Comparison of ENCODE assay signal across 2 cellular contexts in the genomic region with DNA sequence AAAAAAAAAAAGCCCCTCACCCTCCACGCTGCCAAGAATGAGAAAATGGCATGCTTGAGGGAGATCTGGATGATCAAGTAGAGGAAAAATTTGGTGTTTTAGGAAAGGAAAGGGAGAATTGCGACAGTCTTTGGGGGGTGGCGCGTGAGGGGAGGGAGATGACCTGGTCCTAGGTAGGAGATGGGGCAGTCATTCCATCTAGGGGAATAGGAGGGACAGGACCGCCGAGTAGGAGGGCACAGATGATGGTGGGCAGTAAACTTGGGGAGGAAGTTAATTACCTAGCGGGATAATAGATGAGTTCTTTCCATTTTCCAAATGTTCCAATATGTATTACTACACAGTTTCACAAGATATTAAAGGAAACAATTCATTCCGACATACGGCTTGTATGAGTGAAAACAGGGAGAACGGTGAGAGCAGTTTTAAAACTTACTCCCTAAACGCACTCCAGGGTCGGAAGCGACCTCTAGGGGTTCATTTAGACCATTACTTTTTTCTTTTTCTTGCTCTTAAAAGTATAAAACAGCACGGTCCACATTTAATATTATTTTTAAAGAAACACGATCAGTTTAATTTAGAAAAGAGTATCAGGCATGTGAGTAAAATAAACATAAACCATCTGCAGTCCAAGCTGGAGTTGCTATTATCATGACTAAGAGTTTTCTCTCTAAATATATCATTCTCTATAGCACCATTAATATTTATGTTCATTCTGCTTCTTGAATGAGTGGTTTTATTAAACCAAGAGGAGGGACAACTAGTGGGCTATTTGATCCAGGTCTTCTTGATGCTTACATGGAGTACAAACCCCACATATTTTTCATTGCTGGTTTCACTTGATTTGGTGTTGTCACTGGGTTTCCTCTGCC.
TF ChIP-seq lines count a peak whose summit lies in the region.

No MANE protein-coding gene starts in this region.

TF ChIP-seq in endothelial cell of umbilical vein, 7 proteins besides CTCF, POLR2A, EP300 and RAD21:
- no peak for TF ChIP-seq POLR2AphosphoS5 (IDR thresholded peaks at IDR 0.05; ENCODE audit: insufficient read depth, low read depth, low read length)
- no peak for TF ChIP-seq MYC (IDR thresholded peaks at IDR 0.05; ENCODE audit: low read depth, low read length)
- TF ChIP-seq, protein P1, sequence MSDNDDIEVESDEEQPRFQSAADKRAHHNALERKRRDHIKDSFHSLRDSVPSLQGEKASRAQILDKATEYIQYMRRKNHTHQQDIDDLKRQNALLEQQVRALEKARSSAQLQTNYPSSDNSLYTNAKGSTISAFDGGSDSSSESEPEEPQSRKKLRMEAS (IDR thresholded peaks at IDR 0.05; ENCODE audit: insufficient read depth, insufficient read length): no peak
- TF ChIP-seq FOS (IDR thresholded peaks at IDR 0.05; ENCODE audit: borderline replicate concordance, insufficient read depth, low read length): no peak
- TF ChIP-seq JUN (IDR thresholded peaks at IDR 0.05; ENCODE audit: borderline replicate concordance, insufficient read depth, insufficient read length, low read depth): no peak
- no peak for TF ChIP-seq EZH2 (IDR thresholded peaks at IDR 0.05; ENCODE audit: borderline replicate concordance, low read depth, low read length, severe bottlenecking)
- TF ChIP-seq GATA2 (IDR thresholded peaks at IDR 0.05; ENCODE audit: insufficient read depth, insufficient read length, low read depth, low read length): no peak

TF ChIP-seq in neural cell, 6 proteins besides CTCF, POLR2A, EP300 and RAD21 (continued from another document):
- no peak for TF ChIP-seq EZH2 (IDR thresholded peaks at IDR 0.05; ENCODE audit: borderline replicate concordance, insufficient read depth, low read length, poor library complexity, severe bottlenecking)
TF ChIP-seq in neural cell: peak in this region for 1.
